In genomic region chr7:139727151-139727705, GRCh38 we compare ENCODE assay signal across 10 cellular contexts. TPM values are rescaled to one million over a fixed set of nuclear protein-coding genes. Genes with fewer than 3 reads are reported as not detected.
A peak's percentile ranks its signal among the peaks of the same experiment; 100 is the strongest.
DNase-seq lines count a peak whose midpoint lies in the region; ATAC-seq and TF ChIP-seq lines count a peak whose summit lies in the region.
"Had no signal": no experiment of that assay in that cellular context is flagged by ENCODE, and none has a peak within 500 bp of the region (broad histone marks: within the 10 kb centered on the region; RNA-seq: fewer than 3 reads in every experiment).

No MANE protein-coding gene starts in this region.

- peak overlapping the region; percentile 13 for H3K4me2 ChIP-seq in SK-N-SH

- no peak for TF ChIP-seq RAD21 in SK-N-SH (IDR thresholded peaks at IDR 0.05; ENCODE audit: low read length)

- no peaks in the 10 kb centered on the region for H3K9me2 ChIP-seq in SK-N-SH

- no peak for ATAC-seq in SK-N-SH treated with all-trans-retinoic acid at 6 μM for 48 hours
- ATAC-seq in RWPE2 (ENCODE audit: low read depth) = peak; percentile 79
- ATAC-seq: activated CD4-positive, alpha-beta T cell treated with anti-CD3 and anti-CD28 coated beads for 36 hours had no signal

- H4K20me1 ChIP-seq in SK-N-SH (ENCODE audit: insufficient read depth) = peaks cover 69% of the 10 kb centered on the region

- H3K4me3 ChIP-seq in SK-N-SH (ENCODE audit: low read depth in 2 of 2, low read length in 1 of 2) (no peak overlapping the region), RWPE2 (ENCODE audit: severe bottlenecking) (no peak overlapping the region), subcutaneous abdominal adipose tissue (ENCODE audit: low read depth in 1 of 5, low read length in 5 of 5) (no peak overlapping the region)

- POLR2A ChIA-PET in SK-N-SH (lab: Yijun Ruan, JAX) = interaction anchor here (1.2 kb wide), 1 partner anchor 18 kb away, joined by 5 read pairs; no protein-coding TSS in a partner anchor

- H3K9ac ChIP-seq in SK-N-SH (no peak overlapping the region), subcutaneous abdominal adipose tissue (ENCODE audit: low read length in 5 of 5) (peak overlapping the region in 2 of 5 donors; percentile 17 to 26)

- H3K9me3 ChIP-seq in SK-N-SH (no peaks in the 10 kb centered on the region), RWPE2 (ENCODE audit: severe bottlenecking) (no peaks in the 10 kb centered on the region), subcutaneous abdominal adipose tissue (ENCODE audit: control insufficient read depth in 5 of 5, low read length in 5 of 5) (peaks cover 0 to 2% (median 0%) of the 10 kb centered on the region in 5 donors)

- CTCF ChIA-PET in SK-N-SH (lab: Yijun Ruan, JAX) = interaction anchor here (0.7 to 1.4 kb wide), 2 partner anchors 18 to 67 kb away, joined by 3 read pairs; no protein-coding TSS in a partner anchor

- DNase-seq in SK-N-SH (no peak), RWPE2 (ENCODE audit: low spot score) (no peak), fibroblast of peridontal ligament (ENCODE audit: extremely low read depth) (peak; percentile 75), occipital lobe (lab: John Stamatoyannopoulos, UW) (no peak), islet precursor cell (no peak), NCI-H526 treated with DMSO at 0.1 percent for 48 hours (lab: John Stamatoyannopoulos, UW) (no peak)
- DNase-seq: activated CD4-positive, alpha-beta T cell treated with anti-CD3 and anti-CD28 coated beads for 36 hours; stimulated activated CD4-positive, alpha-beta T cell treated with anti-CD3 and anti-CD28 coated beads, Interleukin-4, amount 100 ng/mL, for 4 hours had no signal

- peak overlapping the region in 1 of 2 experiments; percentile 44; a peak in 2 of 4 replicates for H3K27ac ChIP-seq in SK-N-SH (ENCODE audit: low read depth in 2 of 2, low read length in 1 of 2)
- H3K27ac ChIP-seq in RWPE2 (ENCODE audit: poor library complexity, severe bottlenecking) = peak overlapping the region; percentile 89
- H3K27ac ChIP-seq in subcutaneous abdominal adipose tissue (ENCODE audit: low read depth, low read length) = peak overlapping the region; percentile 92

- 77% methylated on average over 3 of the region's 3 CpGs for WGBS in SK-N-SH (ENCODE audit: low lambda C conversion rate)

- H3K4me1 ChIP-seq in SK-N-SH (ENCODE audit: control insufficient read depth in 1 of 2, insufficient read depth in 2 of 2, low read depth in 1 of 2, low read length in 1 of 2) (peaks cover 18 to 35% of the 10 kb centered on the region in 2 experiments), RWPE2 (ENCODE audit: insufficient read depth, poor library complexity, severe bottlenecking) (peaks cover 73% of the 10 kb centered on the region), subcutaneous abdominal adipose tissue (ENCODE audit: control insufficient read depth in 5 of 5, insufficient read depth in 5 of 5, low read length in 5 of 5) (peaks cover 11 to 69% (median 59%) of the 10 kb centered on the region in 5 donors)

- H3F3A ChIP-seq in SK-N-SH (replicated peaks; ENCODE audit: insufficient read depth) = peaks cover 25% of the 10 kb centered on the region

- peaks cover 0 to 18% of the 10 kb centered on the region in 2 experiments for H3K36me3 ChIP-seq in SK-N-SH (replicated peaks in 1 of 2; ENCODE audit: control insufficient read depth in 1 of 2, insufficient read depth in 2 of 2, low read length in 1 of 2)
- 0 out of 2 replicates have a peak, but pooled peaks cover 3% of the 10 kb centered on the region for H3K36me3 ChIP-seq in RWPE2 (ENCODE audit: low read depth)
- H3K36me3 ChIP-seq in subcutaneous abdominal adipose tissue (ENCODE audit: control insufficient read depth in 5 of 5, insufficient read depth in 5 of 5, low read length in 5 of 5) = no peaks in the 10 kb centered on the region

- TF ChIP-seq EP300 in SK-N-SH (IDR thresholded peaks at IDR 0.05; ENCODE audit: borderline replicate concordance in 1 of 2, low read depth in 1 of 2, low read length in 1 of 2) = no peak

- H2AFZ ChIP-seq in SK-N-SH (ENCODE audit: low read depth) = no peak overlapping the region

- TF ChIP-seq CTCF in SK-N-SH (IDR thresholded peaks at IDR 0.05) (no peak), RWPE2 (IDR thresholded peaks at IDR 0.05; ENCODE audit: poor library complexity, severe bottlenecking) (no peak)

- H3K79me2 ChIP-seq in SK-N-SH (ENCODE audit: insufficient read depth) = peaks cover 94% of the 10 kb centered on the region

- H3K27me3 ChIP-seq in SK-N-SH (ENCODE audit: insufficient read depth) = no peaks in the 10 kb centered on the region
- no peaks in the 10 kb centered on the region for H3K27me3 ChIP-seq in RWPE2 (ENCODE audit: insufficient read depth, poor library complexity, severe bottlenecking)
- no peaks in the 10 kb centered on the region for H3K27me3 ChIP-seq in subcutaneous abdominal adipose tissue (ENCODE audit: control insufficient read depth in 5 of 5, insufficient read depth in 4 of 5, low read length in 5 of 5)

TF ChIP-seq in SK-N-SH, 30 proteins besides CTCF, POLR2A, EP300 and RAD21:
- no peak for TF ChIP-seq SMC3 (IDR thresholded peaks at IDR 0.05; ENCODE audit: low read depth, low read length)
- no peak for TF ChIP-seq SIN3A (IDR thresholded peaks at IDR 0.05; ENCODE audit: borderline replicate concordance, low read depth, low read length)
- no peak for TF ChIP-seq JUND (IDR thresholded peaks at IDR 0.05)
- TF ChIP-seq RXRA (IDR thresholded peaks at IDR 0.05; ENCODE audit: borderline replicate concordance, low read depth) = no peak
- peak; percentile 20; the same call in 1 of the 2 replicates for TF ChIP-seq FOSL2 (IDR thresholded peaks at IDR 0.05; ENCODE audit: borderline replicate concordance, low read depth)
- no peak for TF ChIP-seq RFX5 (IDR thresholded peaks at IDR 0.05; ENCODE audit: low read length)

TF ChIP-seq in SK-N-SH treated with all-trans-retinoic acid at 6 μM for 48 hours, 23 proteins besides CTCF, POLR2A, EP300 and RAD21:
- no peak for TF ChIP-seq ISL1 (CRISPR knock-in tag; IDR thresholded peaks at IDR 0.05)
- TF ChIP-seq ZFP30 (CRISPR knock-in tag; IDR thresholded peaks at IDR 0.05) = no peak
- TF ChIP-seq TOX (CRISPR knock-in tag; IDR thresholded peaks at IDR 0.05; ENCODE audit: borderline replicate concordance) = no peak
- no peak for TF ChIP-seq ZFP3 (CRISPR knock-in tag; IDR thresholded peaks at IDR 0.05)
- no peak for TF ChIP-seq PATZ1 (CRISPR knock-in tag; IDR thresholded peaks at IDR 0.05; ENCODE audit: borderline replicate concordance)
- no peak for TF ChIP-seq ZNF8 (CRISPR knock-in tag; IDR thresholded peaks at IDR 0.05)
- no peak for TF ChIP-seq OSR1 (CRISPR knock-in tag; IDR thresholded peaks at IDR 0.05)
- TF ChIP-seq RARB (CRISPR knock-in tag; IDR thresholded peaks at IDR 0.05) = no peak
- TF ChIP-seq BACH2 (CRISPR knock-in tag; IDR thresholded peaks at IDR 0.05; ENCODE audit: borderline replicate concordance) = no peak
- TF ChIP-seq ZNF70 (CRISPR knock-in tag; IDR thresholded peaks at IDR 0.05) = no peak
- TF ChIP-seq CREB5 (CRISPR knock-in tag; IDR thresholded peaks at IDR 0.05; ENCODE audit: low read depth) = no peak

RNA-seq across cellular contexts. Expression of gene HIPK2, which starts 50.6 kb away (rescaled TPM):
- 9.2 and 14.2 TPM in 2 replicates for polyA plus RNA-seq in SK-N-SH (2012; rRNA removed)
- polyA plus RNA-seq in SK-N-SH (2012; cell fraction: cytosol; rRNA removed) = 10.7 and 13.4 TPM in 2 replicates
- 15.8 and 18.8 TPM in 2 replicates for polyA plus RNA-seq in SK-N-SH (2012; cell fraction: nucleus; rRNA removed)
- total RNA-seq in occipital lobe = 12.0 TPM
